8 cellular contexts compared by ENCODE assay signal in the genomic region with DNA sequence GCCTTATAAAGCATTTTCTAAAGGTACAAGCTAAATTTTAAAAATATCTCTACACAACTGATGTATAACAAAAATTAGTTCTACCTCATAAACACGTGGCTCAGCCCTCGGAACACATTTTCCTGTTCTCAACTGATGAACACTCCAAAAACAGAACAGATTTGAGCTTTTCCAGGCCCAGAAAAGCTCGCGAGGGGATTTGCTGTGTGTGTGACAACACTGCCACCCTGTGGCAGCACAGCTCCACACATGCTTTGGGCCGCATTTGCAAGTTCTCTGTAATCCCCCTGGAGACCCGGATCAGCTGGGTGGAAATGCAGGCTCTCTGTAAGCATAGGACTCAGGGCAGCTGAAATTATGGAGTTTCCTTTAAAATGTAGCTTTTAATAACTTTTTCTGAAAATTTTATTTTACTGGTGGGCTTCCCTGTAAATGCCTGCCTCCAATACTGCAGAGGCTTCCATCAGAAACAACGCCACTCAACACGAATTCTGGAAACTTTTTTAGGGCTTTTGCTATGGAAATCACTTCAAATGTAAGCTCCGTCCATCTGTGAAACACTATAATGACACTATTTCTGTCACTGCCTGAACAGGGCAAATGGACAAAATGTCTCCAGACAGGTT.
DNase-seq lines count a peak whose midpoint lies in the region; ATAC-seq, FAIRE-seq and TF ChIP-seq lines count a peak whose summit lies in the region.

No MANE protein-coding gene starts in this region.

- CTCF ChIA-PET in CD8-positive, alpha-beta memory T cell (lab: Charles Lee), result interaction anchor here (0.9 to 4.7 kb wide), 22 partner anchors 8 to 1072 kb away, joined by 3 to 40 read pairs (median 4); a partner anchor contains a TSS

- no peak overlapping the region for H3K4me3 ChIP-seq in CD8-positive, alpha-beta memory T cell (ENCODE audit: low read length)
- H3K4me3 ChIP-seq in WERI-Rb-1 (ENCODE audit: low read depth, low read length) (no peak overlapping the region), bronchial epithelial cell (ENCODE audit: low read depth, low read length) (no peak overlapping the region), kidney (ENCODE audit: low read length in 2 of 2) (no peak overlapping the region)

- H3K27ac Mint-ChIP-seq in CD8-positive, alpha-beta memory T cell, result no peak overlapping the region

- no peak for FAIRE-seq in bronchial epithelial cell (lab: Jason Lieb, UNC)
- FAIRE-seq in kidney (lab: Jason Lieb, UNC), result no peak

- no peak overlapping the region for H3K27ac ChIP-seq in CD8-positive, alpha-beta memory T cell (ENCODE audit: low read depth, low read length)
- H3K27ac ChIP-seq in WERI-Rb-1, result no peak overlapping the region
- no peak overlapping the region for H3K27ac ChIP-seq in kidney (ENCODE audit: low read depth in 2 of 2, low read length in 2 of 2)

- H3K4me1 Mint-ChIP-seq in CD8-positive, alpha-beta memory T cell, result peaks cover 0 to 5% (median 1%) of the 10 kb centered on the region in 3 donors

- H3K36me3 ChIP-seq in CD8-positive, alpha-beta memory T cell (ENCODE audit: insufficient read depth, low read length), result no peaks in the 10 kb centered on the region
- H3K36me3 ChIP-seq in WERI-Rb-1 (no peaks in the 10 kb centered on the region), bronchial epithelial cell (ENCODE audit: control insufficient read depth, insufficient read depth, low read length) (no peaks in the 10 kb centered on the region), kidney (ENCODE audit: control insufficient read depth in 1 of 2, insufficient read depth in 2 of 2, low read length in 2 of 2) (no peaks in the 10 kb centered on the region)

- TF ChIP-seq CTCF in WERI-Rb-1 (IDR thresholded peaks at IDR 0.05; ENCODE audit: low read depth, low read length) (peak; percentile 93), bronchial epithelial cell (IDR thresholded peaks at IDR 0.05; ENCODE audit: insufficient read depth, low read length, severe bottlenecking) (peak; percentile 94), kidney (IDR thresholded peaks at IDR 0.05; ENCODE audit: borderline replicate concordance, extremely low read depth, insufficient read depth) (peak; percentile 96)

- H3K9me3 Mint-ChIP-seq in CD8-positive, alpha-beta memory T cell, result no peaks in the 10 kb centered on the region

- intact Hi-C loops in kidney (cut with DNase I), result loop anchor here (10.0 kb wide), 1 partner anchor 204 kb away; no protein-coding TSS in a partner anchor

- peaks cover 5 to 29% of the 10 kb centered on the region in 2 donors for H3K27me3 Mint-ChIP-seq in CD8-positive, alpha-beta memory T cell

- H3K4me3 Mint-ChIP-seq in CD8-positive, alpha-beta memory T cell, result no peak overlapping the region

- peak overlapping the region in 1 of 2 donors; percentile 3 for H3K9ac ChIP-seq in kidney (ENCODE audit: low read length in 2 of 2)

- POLR2A ChIA-PET in CD8-positive, alpha-beta memory T cell (lab: Charles Lee), result no interaction called here

- no peaks in the 10 kb centered on the region for H3K27me3 ChIP-seq in CD8-positive, alpha-beta memory T cell (ENCODE audit: insufficient read depth, low read length, poor library complexity, severe bottlenecking)
- no peaks in the 10 kb centered on the region for H3K27me3 ChIP-seq in WERI-Rb-1 (ENCODE audit: insufficient read depth, low read depth, severe bottlenecking)
- no peaks in the 10 kb centered on the region for H3K27me3 ChIP-seq in bronchial epithelial cell (ENCODE audit: control insufficient read depth, insufficient read depth, low read length)

- no peaks in the 10 kb centered on the region for H3K9me3 ChIP-seq in CD8-positive, alpha-beta memory T cell (ENCODE audit: low read length)
- H3K9me3 ChIP-seq in WERI-Rb-1 (ENCODE audit: severe bottlenecking), result no peaks in the 10 kb centered on the region
- H3K9me3 ChIP-seq in kidney (ENCODE audit: control insufficient read depth in 1 of 2, low read length in 2 of 2), result no peaks in the 10 kb centered on the region

- DNase-seq in CD8-positive, alpha-beta memory T cell, result peak; percentile 8 to 50 (median 30)
- DNase-seq in NCI-H1694 (lab: John Stamatoyannopoulos, UW) (peak; percentile 63), WERI-Rb-1 (peak; percentile 76), bronchial epithelial cell (ENCODE audit: low read depth) (peak; percentile 53), kidney (no peak)
- peak; percentile 31 to 32 for DNase-seq in stimulated activated CD4-positive, alpha-beta T cell treated with anti-CD3 and anti-CD28 coated beads, Interleukin-1b, Interleukin-23, amount 100 ng/mL, for 4 hours (ENCODE audit: low read depth in 2 of 2)

- no peaks in the 10 kb centered on the region for H3K36me3 Mint-ChIP-seq in CD8-positive, alpha-beta memory T cell

- ATAC-seq in GM21381 (IDR thresholded peaks at IDR 0.05; ENCODE audit: unreplicated experiment), result peak; percentile 44
- no peak for ATAC-seq in HG03442 (IDR thresholded peaks at IDR 0.05; ENCODE audit: unreplicated experiment)

- no peaks in the 10 kb centered on the region for H3K4me1 ChIP-seq in CD8-positive, alpha-beta memory T cell (ENCODE audit: insufficient read depth, low read length)
- peaks cover 0 to 4% of the 10 kb centered on the region in 2 donors for H3K4me1 ChIP-seq in kidney (ENCODE audit: control insufficient read depth in 1 of 2, insufficient read depth in 1 of 2, low read depth in 1 of 2, low read length in 2 of 2)
